In genomic region chr12:123384318-123384993, GRCh38 we compare ENCODE assay signal across 8 cellular contexts. TPM values are rescaled to one million over a fixed set of nuclear protein-coding genes. Genes with fewer than 3 reads are reported as not detected.
DNase-seq lines count a peak whose midpoint lies in the region; ATAC-seq and TF ChIP-seq lines count a peak whose summit lies in the region.

No MANE protein-coding gene starts in this region.

- H3K4me1 ChIP-seq in HAP-1 (peaks cover 18% of the 10 kb centered on the region), fibroblast of lung (ENCODE audit: control insufficient read depth, extremely low read depth, insufficient read depth, low read length) (peaks cover 7% of the 10 kb centered on the region)

- H3K4me1 Mint-ChIP-seq in CD14-positive monocyte: peaks cover 27% of the 10 kb centered on the region
- H3K4me1 Mint-ChIP-seq in progenitor cell of endocrine pancreas (ENCODE audit: low read depth): peaks cover 6% of the 10 kb centered on the region

- H3K9me3 ChIP-seq in HAP-1 (no peaks in the 10 kb centered on the region), fibroblast of lung (ENCODE audit: control insufficient read depth, insufficient read depth, low read depth, low read length) (no peaks in the 10 kb centered on the region)

- DNase-seq in CD14-positive monocyte (ENCODE audit: low spot score): no peak
- DNase-seq in HAP-1 (ENCODE audit: low spot score in 2 of 2): peak in 1 of 2 experiments; percentile 35
- no peak for DNase-seq in fibroblast of lung (ENCODE audit: low read depth in 2 of 2)
- peak; percentile 27 for DNase-seq in progenitor cell of endocrine pancreas (ENCODE audit: low spot score, unreplicated experiment)
- no peak for DNase-seq in NCI-H510A treated with DMSO at 0.1 percent for 48 hours (lab: John Stamatoyannopoulos, UW)
- no peak for DNase-seq in epidermal melanocyte (ENCODE audit: insufficient read length, low spot score)

- peaks cover 6% of the 10 kb centered on the region; the same call in 1 of the 2 replicates for H3K36me3 ChIP-seq in HAP-1 (replicated peaks)
- H3K36me3 ChIP-seq in fibroblast of lung (ENCODE audit: control insufficient read depth, insufficient read depth, low read length): no peaks in the 10 kb centered on the region

- H3K27ac ChIP-seq in fibroblast of lung (ENCODE audit: insufficient read depth, low read length): peak overlapping the region; percentile 71

- H3K27ac Mint-ChIP-seq in CD14-positive monocyte (peak overlapping the region; percentile 15 to 86 (median 81)), progenitor cell of endocrine pancreas (peak overlapping the region; percentile 94)

- TF ChIP-seq CTCF in CD14-positive monocyte (IDR thresholded peaks at IDR 0.05): no peak
- TF ChIP-seq CTCF in WI38 (IDR thresholded peaks at IDR 0.05; ENCODE audit: low read depth, low read length): no peak
- no peak for TF ChIP-seq CTCF in fibroblast of lung (conservative IDR thresholded peaks at IDR 0.05 in 1 of 2, IDR thresholded peaks at IDR 0.05 in 1 of 2; ENCODE audit: low read depth in 1 of 2, low read length in 2 of 2)
- no peak for TF ChIP-seq CTCF in progenitor cell of endocrine pancreas (IDR thresholded peaks at IDR 0.05; ENCODE audit: unreplicated experiment)

- intact Hi-C loops in CD14-positive monocyte (cut with micrococcal nuclease): loop anchor here (2.0 to 5.0 kb wide), 3 partner anchors 20 to 198 kb away; partner anchors contain the start of genes SBNO1 (in 1 of the 2), SNRNP35 (in 1 of the 2) and TMED2 (in 1 of the 2)

- H2AFZ ChIP-seq in fibroblast of lung (ENCODE audit: low read length): peak overlapping the region; percentile 44

- H3K9me3 Mint-ChIP-seq in CD14-positive monocyte: no peaks in the 10 kb centered on the region
- no peaks in the 10 kb centered on the region for H3K9me3 Mint-ChIP-seq in progenitor cell of endocrine pancreas (ENCODE audit: low read depth)

- H4K20me1 ChIP-seq in fibroblast of lung (ENCODE audit: control insufficient read depth, extremely low read depth, insufficient read depth, low read length): no peaks in the 10 kb centered on the region

- H3K4me2 ChIP-seq in fibroblast of lung (ENCODE audit: extremely low read depth, insufficient read depth, low read length): peak overlapping the region; percentile 90

- H3K4me3 Mint-ChIP-seq in CD14-positive monocyte (peak overlapping the region; percentile 85 to 88), progenitor cell of endocrine pancreas (ENCODE audit: low read depth) (peak overlapping the region; percentile 85)

- in situ Hi-C loops in HAP-1 (cut with MboI; ENCODE audit: low sequenced_read_pairs): no loop called here

- H3K27me3 ChIP-seq in HAP-1 (ENCODE audit: low read depth): no peaks in the 10 kb centered on the region
- no peaks in the 10 kb centered on the region for H3K27me3 ChIP-seq in fibroblast of lung (ENCODE audit: control insufficient read depth, insufficient read depth, low read length)

- peak overlapping the region; percentile 57 for H3K9ac ChIP-seq in fibroblast of lung (ENCODE audit: insufficient read depth, low read length)

- ATAC-seq in GM19324 (IDR thresholded peaks at IDR 0.05; ENCODE audit: low FRiP score, unreplicated experiment): no peak

- H3K79me2 ChIP-seq in fibroblast of lung (ENCODE audit: control insufficient read depth, insufficient read depth, low read length): peaks cover 36% of the 10 kb centered on the region

- no peaks in the 10 kb centered on the region for H3K36me3 Mint-ChIP-seq in CD14-positive monocyte
- H3K36me3 Mint-ChIP-seq in progenitor cell of endocrine pancreas (ENCODE audit: insufficient read depth): no peaks in the 10 kb centered on the region

- no peaks in the 10 kb centered on the region for H3K27me3 Mint-ChIP-seq in CD14-positive monocyte (ENCODE audit: low read depth in 3 of 3)
- H3K27me3 Mint-ChIP-seq in progenitor cell of endocrine pancreas: no peaks in the 10 kb centered on the region

- H3K4me3 ChIP-seq in HAP-1 (peak overlapping the region; percentile 92), WI38 (ENCODE audit: low read depth, low read length) (peak overlapping the region; percentile 89), fibroblast of lung (replicated peaks in 1 of 4; ENCODE audit: control extremely low read depth in 1 of 4, insufficient read depth in 1 of 4, low read depth in 3 of 4, low read length in 4 of 4) (peak overlapping the region; percentile 79 to 95 (median 86))

RNA-seq across cellular contexts. Expression of gene KMT5A, which starts 0.5 kb away (rescaled TPM):
- 1 to 10 TPM in 1 of 2 donors, under 1 TPM in 1; 0.81 to 2.6 TPM for polyA plus RNA-seq in CD14-positive monocyte
- 39.8 and 56.1 TPM in 2 replicates for total RNA-seq in fibroblast of lung
- 42.9 and 52.6 TPM in 2 replicates for polyA plus RNA-seq in fibroblast of lung
- 35.9 and 43.6 TPM in 2 replicates for polyA plus RNA-seq in fibroblast of lung (2012)
- polyA minus RNA-seq in fibroblast of lung (ENCODE audit: low replicate concordance): 14.3 and 20.7 TPM in 2 replicates
- 42.4 and 48.9 TPM in 2 replicates for total RNA-seq in progenitor cell of endocrine pancreas

RNA-seq across cellular contexts. Expression of gene SBNO1, which starts 19.8 kb away (rescaled TPM):
- polyA plus RNA-seq in CD14-positive monocyte (10 to 100 TPM; 11.4 to 16.9 TPM), fibroblast of lung (15.6 and 16.1 TPM in 2 replicates)
- total RNA-seq in fibroblast of lung (20.8 and 21.8 TPM in 2 replicates), progenitor cell of endocrine pancreas (45.7 and 46.9 TPM in 2 replicates)
- 16.5 and 17.2 TPM in 2 replicates for polyA plus RNA-seq in fibroblast of lung (2012)
- polyA minus RNA-seq in fibroblast of lung (ENCODE audit: low replicate concordance): 5.4 and 6.9 TPM in 2 replicates

RNA-seq across cellular contexts. Expression of gene RILPL2, which starts 52.0 kb away (rescaled TPM):
- polyA plus RNA-seq in CD14-positive monocyte: 10 to 100 TPM; 21.0 to 25.1 TPM
- total RNA-seq in fibroblast of lung: 3.1 and 4.5 TPM in 2 replicates
- polyA plus RNA-seq in fibroblast of lung: 3.5 and 3.7 TPM in 2 replicates
- 4.8 and 4.9 TPM in 2 replicates for polyA plus RNA-seq in fibroblast of lung (2012)
- 1.3 and 2.4 TPM in 2 replicates for polyA minus RNA-seq in fibroblast of lung (ENCODE audit: low replicate concordance)
- total RNA-seq in progenitor cell of endocrine pancreas: 2.8 TPM in 2 replicates
